Comparison of ENCODE assay signal across 27 cellular contexts in genomic region chr3:157407769-157408168, GRCh38. TPM values are rescaled to one million over a fixed set of nuclear protein-coding genes. Genes with fewer than 3 reads are reported as not detected.
"Had no signal": no experiment of that assay in that cellular context is flagged by ENCODE, and none has a peak within 500 bp of the region (broad histone marks: within the 10 kb centered on the region; RNA-seq: fewer than 3 reads in every experiment).

No MANE protein-coding gene starts in this region.

- ATAC-seq: left colon; lower lobe of right lung; natural killer cell treated with Interleukin-12 subunit alpha and Interleukin-12 subunit beta and Interleukin-15 and Interleukin-18, amount 100 ng/mL, for 72 hours; pancreas; right cardiac atrium; sciatic nerve; stimulated activated naive CD8-positive, alpha-beta T cell treated with anti-CD3 and anti-CD28 coated beads, Interleukin-15, amount 100 ng/mL, for 72 hours had no signal

- H3K27ac ChIP-seq: left lung, lower lobe of right lung, pancreas, prostate gland, skin epidermis, tibial nerve, uterus had no signal

- H3K4me1 Mint-ChIP-seq: immature natural killer cell; naive B cell; stimulated activated effector memory CD8-positive, alpha-beta T cell treated with anti-CD3 and anti-CD28 coated beads, Interleukin-12 subunit alpha, Interleukin-12 subunit beta, amount 100 ng/mL, for 72 hours; stimulated activated naive CD8-positive, alpha-beta T cell treated with anti-CD3 and anti-CD28 coated beads, Interleukin-15, amount 100 ng/mL, for 72 hours had no signal

- DNase-seq: hypothalamus; immature natural killer cell; kidney; left colon; left lung; lower lobe of right lung; mesendoderm; naive B cell; nucleus accumbens; pancreas; posterior cingulate gyrus; retina; right cardiac atrium; stimulated activated CD4-positive, alpha-beta T cell treated with anti-CD3 and anti-CD28 coated beads, Interleukin-4, amount 100 ng/mL, for 24 hours; stimulated activated naive CD4-positive, alpha-beta T cell treated with Interleukin-2 at 50 U/mL for 16 hours; stimulated activated naive CD8-positive, alpha-beta T cell treated with anti-CD3 and anti-CD28 coated beads, Interleukin-15, amount 100 ng/mL, for 72 hours; substantia nigra; uterus had no signal

- H3K4me1 ChIP-seq: lower lobe of right lung, pancreas, prostate gland, tibial nerve, uterus had no signal

- H3K36me3 ChIP-seq: left lung, lower lobe of right lung, pancreas, prostate gland, tibial nerve, uterus had no signal

- H3K4me3 ChIP-seq: left lung, lower lobe of right lung, pancreas, prostate gland, skin epidermis, tibial nerve, uterus had no signal

- H3K36me3 Mint-ChIP-seq: immature natural killer cell; naive B cell; natural killer cell treated with Interleukin-12 subunit alpha and Interleukin-12 subunit beta and Interleukin-15 and Interleukin-18, amount 100 ng/mL, for 72 hours; stimulated activated effector memory CD8-positive, alpha-beta T cell treated with anti-CD3 and anti-CD28 coated beads, Interleukin-12 subunit alpha, Interleukin-12 subunit beta, amount 100 ng/mL, for 72 hours had no signal

- H3K27me3 Mint-ChIP-seq: naive B cell; stimulated activated naive CD8-positive, alpha-beta T cell treated with anti-CD3 and anti-CD28 coated beads, Interleukin-15, amount 100 ng/mL, for 72 hours; type B pancreatic cell had no signal

- H3K27ac Mint-ChIP-seq: immature natural killer cell; mesothelial cell of epicardium; naive B cell; natural killer cell treated with Interleukin-12 subunit alpha and Interleukin-12 subunit beta and Interleukin-15 and Interleukin-18, amount 100 ng/mL, for 72 hours; stimulated activated effector memory CD8-positive, alpha-beta T cell treated with anti-CD3 and anti-CD28 coated beads, Interleukin-12 subunit alpha, Interleukin-12 subunit beta, amount 100 ng/mL, for 72 hours; stimulated activated naive CD8-positive, alpha-beta T cell treated with anti-CD3 and anti-CD28 coated beads, Interleukin-15, amount 100 ng/mL, for 72 hours; type B pancreatic cell had no signal

- H3K4me3 Mint-ChIP-seq: immature natural killer cell; mesothelial cell of epicardium; naive B cell; natural killer cell treated with Interleukin-12 subunit alpha and Interleukin-12 subunit beta and Interleukin-15 and Interleukin-18, amount 100 ng/mL, for 72 hours; stimulated activated effector memory CD8-positive, alpha-beta T cell treated with anti-CD3 and anti-CD28 coated beads, Interleukin-12 subunit alpha, Interleukin-12 subunit beta, amount 100 ng/mL, for 72 hours; stimulated activated naive CD8-positive, alpha-beta T cell treated with anti-CD3 and anti-CD28 coated beads, Interleukin-15, amount 100 ng/mL, for 72 hours; type B pancreatic cell had no signal

- H3K9me3 Mint-ChIP-seq: stimulated activated naive CD8-positive, alpha-beta T cell treated with anti-CD3 and anti-CD28 coated beads, Interleukin-15, amount 100 ng/mL, for 72 hours; type B pancreatic cell had no signal

- H3K27me3 ChIP-seq: left lung, pancreas, tibial nerve, uterus had no signal

- FAIRE-seq: islet of Langerhans, kidney, pancreas had no signal

- H3K9me3 ChIP-seq: left lung, lower lobe of right lung, pancreas, prostate gland, uterus had no signal

RNA-seq across cellular contexts. Expression of gene PTX3, which starts 28.9 kb away (rescaled TPM):
- total RNA-seq: natural killer cell treated with Interleukin-12 subunit alpha and Interleukin-12 subunit beta and Interleukin-15 and Interleukin-18, amount 100 ng/mL, for 72 hours had no signal
